In genomic region chr10:91424016-91424415, GRCh38 we compare ENCODE assay signal across 17 cellular contexts. TPM values are rescaled to one million over a fixed set of nuclear protein-coding genes. Genes with fewer than 3 reads are reported as not detected.
DNase-seq lines count a peak whose midpoint lies in the region; ATAC-seq and TF ChIP-seq lines count a peak whose summit lies in the region.
"Had no signal": no experiment of that assay in that cellular context is flagged by ENCODE, and none has a peak within 500 bp of the region (broad histone marks: within the 10 kb centered on the region; RNA-seq: fewer than 3 reads in every experiment).

No MANE protein-coding gene starts in this region.

- H3K9me3 Mint-ChIP-seq in CD14-positive monocyte, result no peaks in the 10 kb centered on the region

- no peak for TF ChIP-seq RAD21 in SK-N-SH (IDR thresholded peaks at IDR 0.05; ENCODE audit: low read length)

- WGBS in SK-N-SH (ENCODE audit: low lambda C conversion rate), result 63% methylated on average over 2 of the region's 2 CpGs
- 26 to 35% methylated on average over 2 of the region's 2 CpGs for WGBS in GM23248 (ENCODE audit: low coverage in 1 of 2, low lambda C conversion rate in 2 of 2, missing lambda C conversion rate in 2 of 2), 2 experiments

- peaks cover 4% of the 10 kb centered on the region for H3K4me1 Mint-ChIP-seq in CD14-positive monocyte

- intact Hi-C loops in OCI-LY7 (cut with micrococcal nuclease; ENCODE audit: unreplicated experiment), result no loop called here
- intact Hi-C loops in CD14-positive monocyte (cut with micrococcal nuclease), result no loop called here

- H4K20me1 ChIP-seq in SK-N-SH (ENCODE audit: insufficient read depth) (no peaks in the 10 kb centered on the region), GM23248 (ENCODE audit: insufficient read depth) (no peaks in the 10 kb centered on the region), OCI-LY7 (ENCODE audit: insufficient read depth, low read length) (no peaks in the 10 kb centered on the region)

- DNase-seq in SK-N-SH (no peak), GM23248 (peak; percentile 55), kidney tubule cell (ENCODE audit: low spot score) (peak; percentile 57), OCI-LY7 (ENCODE audit: low spot score) (no peak), CD14-positive monocyte (ENCODE audit: low spot score) (no peak)
- DNase-seq in activated T-cell treated with anti-CD3 and anti-CD28 coated beads, Interleukin-2, amount 50 U/mL, for 48 hours, result peak; percentile 25 to 26
- DNase-seq: 8988T; CD4-positive, alpha-beta memory T cell; GOT3; MM.1S; NCI-H1930; SW 1271 had no signal

- H3K27ac ChIP-seq in SK-N-SH (ENCODE audit: low read depth in 2 of 2, low read length in 1 of 2) (peak overlapping the region in 1 of 2 experiments; percentile 7; a peak in 1 of 4 replicates), GM23248 (no peak overlapping the region), OCI-LY7 (ENCODE audit: low read depth, low read length, poor library complexity, severe bottlenecking) (no peak overlapping the region)
- H3K27ac ChIP-seq: VCaP had no signal

- CTCF ChIA-PET in SK-N-SH (lab: Yijun Ruan, JAX) (interaction anchor here (1.0 to 2.3 kb wide), 3 partner anchors 9 to 212 kb away, joined by 3 to 7 read pairs (median 4); no protein-coding TSS in a partner anchor), OCI-LY7 (lab: Charles Lee; ENCODE audit: unreplicated experiment) (no interaction called here)

- ATAC-seq in SK-N-SH treated with all-trans-retinoic acid at 6 μM for 48 hours (no peak), HG03280 (IDR thresholded peaks at IDR 0.05; ENCODE audit: unreplicated experiment) (no peak)
- ATAC-seq: Panc1 had no signal

- no peaks in the 10 kb centered on the region for H3K27me3 Mint-ChIP-seq in CD14-positive monocyte (ENCODE audit: low read depth in 3 of 3)
- H3K27me3 Mint-ChIP-seq: CD4-positive, alpha-beta memory T cell had no signal

- no peaks in the 10 kb centered on the region for H3K36me3 ChIP-seq in SK-N-SH (replicated peaks in 1 of 2; ENCODE audit: control insufficient read depth in 1 of 2, insufficient read depth in 2 of 2, low read length in 1 of 2)
- no peaks in the 10 kb centered on the region for H3K36me3 ChIP-seq in GM23248 (ENCODE audit: low read depth)
- no peaks in the 10 kb centered on the region for H3K36me3 ChIP-seq in OCI-LY7 (ENCODE audit: insufficient read depth, low read length)

- no peaks in the 10 kb centered on the region for H3K36me3 Mint-ChIP-seq in CD14-positive monocyte
- H3K36me3 Mint-ChIP-seq: CD4-positive, alpha-beta memory T cell had no signal

- no TSS peak for BruUV-seq in OCI-LY7 (replicated peaks; lab: Mats Ljungman, UMichigan)

- H3K27me3 ChIP-seq in SK-N-SH (ENCODE audit: insufficient read depth) (no peaks in the 10 kb centered on the region), GM23248 (replicated peaks; ENCODE audit: insufficient read depth) (no peaks in the 10 kb centered on the region)

- peaks cover 0 to 8% of the 10 kb centered on the region in 2 experiments; a peak in 2 of 4 replicates for H3K4me1 ChIP-seq in SK-N-SH (ENCODE audit: control insufficient read depth in 1 of 2, insufficient read depth in 2 of 2, low read depth in 1 of 2, low read length in 1 of 2)
- peaks cover 28% of the 10 kb centered on the region for H3K4me1 ChIP-seq in GM23248 (ENCODE audit: insufficient read depth)
- H3K4me1 ChIP-seq in OCI-LY7 (ENCODE audit: insufficient read depth, low read length, poor library complexity, severe bottlenecking), result no peaks in the 10 kb centered on the region

- H3K4me3 ChIP-seq in SK-N-SH (ENCODE audit: low read depth in 2 of 2, low read length in 1 of 2) (no peak overlapping the region), GM23248 (no peak overlapping the region), OCI-LY7 (ENCODE audit: low read depth, low read length, poor library complexity, severe bottlenecking) (no peak overlapping the region)

- no peak for TF ChIP-seq CTCF in SK-N-SH (IDR thresholded peaks at IDR 0.05)
- no peak for TF ChIP-seq CTCF in OCI-LY7 (conservative IDR thresholded peaks at IDR 0.05; ENCODE audit: low read length)
- TF ChIP-seq CTCF in CD14-positive monocyte (IDR thresholded peaks at IDR 0.05), result no peak

- H3K4me2 ChIP-seq in SK-N-SH (no peak overlapping the region; the same call in 1 of the 2 replicates), GM23248 (ENCODE audit: unreplicated experiment) (peak overlapping the region; percentile 1), OCI-LY7 (ENCODE audit: low read length) (no peak overlapping the region)

- POLR2A ChIA-PET in SK-N-SH (lab: Yijun Ruan, JAX) (interaction anchor here (0.6 kb wide), 1 partner anchor 550 kb away, joined by 3 read pairs; no protein-coding TSS in a partner anchor), OCI-LY7 (lab: Charles Lee) (no interaction called here)

- no peak overlapping the region for H3K9ac ChIP-seq in SK-N-SH
- no peak overlapping the region for H3K9ac ChIP-seq in GM23248

- H3K9me2 ChIP-seq in SK-N-SH (no peaks in the 10 kb centered on the region), GM23248 (ENCODE audit: insufficient read depth) (no peaks in the 10 kb centered on the region), OCI-LY7 (ENCODE audit: insufficient read depth, low read length) (no peaks in the 10 kb centered on the region)

- in situ Hi-C loops in GM23248 (cut with MboI), result no loop called here

- TF ChIP-seq EP300 in SK-N-SH (IDR thresholded peaks at IDR 0.05; ENCODE audit: borderline replicate concordance in 1 of 2, low read depth in 1 of 2, low read length in 1 of 2), result no peak

- H3K79me2 ChIP-seq in SK-N-SH (ENCODE audit: insufficient read depth) (peaks cover 46% of the 10 kb centered on the region), GM23248 (ENCODE audit: insufficient read depth) (peaks cover 72% of the 10 kb centered on the region), OCI-LY7 (ENCODE audit: insufficient read depth, low read depth, low read length) (no peaks in the 10 kb centered on the region)

- H3K9me3 ChIP-seq in SK-N-SH, result no peaks in the 10 kb centered on the region
- H3K9me3 ChIP-seq in GM23248 (ENCODE audit: low read depth), result no peaks in the 10 kb centered on the region
- no peaks in the 10 kb centered on the region for H3K9me3 ChIP-seq in OCI-LY7 (ENCODE audit: low read length)

- H3K27ac Mint-ChIP-seq in CD14-positive monocyte, result no peak overlapping the region
- H3K27ac Mint-ChIP-seq: CD4-positive, alpha-beta memory T cell; nephron had no signal

- H3K4me3 Mint-ChIP-seq in CD14-positive monocyte, result no peak overlapping the region
- H3K4me3 Mint-ChIP-seq: CD4-positive, alpha-beta memory T cell; nephron had no signal

- peaks cover 10% of the 10 kb centered on the region for H3F3A ChIP-seq in SK-N-SH (replicated peaks; ENCODE audit: insufficient read depth)
- no peaks in the 10 kb centered on the region for H3F3A ChIP-seq in GM23248 (ENCODE audit: insufficient read depth)

- H2AFZ ChIP-seq in SK-N-SH (ENCODE audit: low read depth) (no peak overlapping the region), GM23248 (no peak overlapping the region), OCI-LY7 (ENCODE audit: low read length) (no peak overlapping the region)

TF ChIP-seq in SK-N-SH, 30 proteins besides CTCF, POLR2A, EP300 and RAD21 (continues in another document):
- TF ChIP-seq TAF1 (IDR thresholded peaks at IDR 0.05; ENCODE audit: borderline replicate concordance, low read depth, low read length) (no peak), ELF1 (IDR thresholded peaks at IDR 0.05) (no peak), MAX (IDR thresholded peaks at IDR 0.05; ENCODE audit: low read depth) (no peak), JUND (IDR thresholded peaks at IDR 0.05) (no peak), RFX5 (IDR thresholded peaks at IDR 0.05; ENCODE audit: low read length) (no peak), RXRA (IDR thresholded peaks at IDR 0.05; ENCODE audit: borderline replicate concordance, low read depth) (no peak)

TF ChIP-seq in SK-N-SH treated with all-trans-retinoic acid at 6 μM for 48 hours, 23 proteins besides CTCF, POLR2A, EP300 and RAD21:
- no peak for TF ChIP-seq SNAI2 (CRISPR knock-in tag; IDR thresholded peaks at IDR 0.05)
- no peak for TF ChIP-seq GLIS3 (CRISPR knock-in tag; IDR thresholded peaks at IDR 0.05)

RNA-seq across cellular contexts. Expression of gene HECTD2, which starts 13.9 kb away (rescaled TPM):
- polyA plus RNA-seq in SK-N-SH (2012; rRNA removed), result 4.1 and 5.7 TPM in 2 replicates
- 3.5 and 3.6 TPM in 2 replicates for polyA plus RNA-seq in SK-N-SH (2012; cell fraction: cytosol; rRNA removed)
- 7.4 and 21.0 TPM in 2 replicates for polyA plus RNA-seq in SK-N-SH (2012; cell fraction: nucleus; rRNA removed)
- total RNA-seq in GM23248 (2014; rRNA removed; shearing (Covaris generic)), result 14.8 and 19.6 TPM in 2 replicates
- polyA plus RNA-seq in GM23248 (2016; fragmentation: Nextera tagmentation; extraction: Ambion mirVana), result 7.7 and 9.5 TPM in 2 replicates
- total RNA-seq in OCI-LY7 (2014; rRNA removed; shearing (Covaris generic)), result 0.16 TPM in 1 of 2 replicates, not detected in the other
- total RNA-seq in OCI-LY7 (2022), result 0.68 and 0.78 TPM in 2 replicates
- polyA plus RNA-seq in CD14-positive monocyte, result not detected

Comparison
In these comparisons a context has a peak if more than half of its experiments do, and no peak if none do; other contexts are left out.
1. DNase-seq: peak in GM23248 (single experiment), activated T-cell treated with anti-CD3 and anti-CD28 coated beads, Interleukin-2, amount 50 U/mL, for 48 hours (2 of 2) and kidney tubule cell (single experiment); none in SK-N-SH (single experiment), OCI-LY7 (single experiment) and CD14-positive monocyte (single experiment).